40 cellular contexts compared by ENCODE assay signal in the genomic region with DNA sequence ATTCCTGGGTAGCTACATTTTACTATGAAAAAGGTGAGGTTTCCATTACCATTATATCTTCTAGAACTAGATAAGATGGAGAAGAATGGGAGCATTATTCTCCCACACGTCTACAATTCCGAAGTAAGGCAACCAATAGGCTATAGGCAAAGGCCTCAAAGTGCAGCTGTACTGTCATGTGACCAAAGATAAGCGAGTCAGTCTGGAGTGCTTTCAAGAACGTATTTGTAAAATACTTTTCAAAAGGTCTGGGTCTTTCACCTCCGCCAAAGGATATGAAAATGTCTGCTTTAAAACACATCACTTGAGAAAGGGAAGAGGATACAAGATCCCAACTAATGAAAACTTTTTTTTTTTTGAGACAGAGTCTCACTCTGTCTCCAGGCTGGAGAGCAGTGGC. TPM values are rescaled to one million over a fixed set of nuclear protein-coding genes. Genes with fewer than 3 reads are reported as not detected.
"Had no signal": no experiment of that assay in that cellular context is flagged by ENCODE, and none has a peak within 500 bp of the region (broad histone marks: within the 10 kb centered on the region; RNA-seq: fewer than 3 reads in every experiment).

No MANE protein-coding gene starts in this region.

- H3K27ac Mint-ChIP-seq: activated naive CD4-positive, alpha-beta T cell treated with anti-CD3 and anti-CD28 coated beads for 36 hours; activated naive CD4-positive, alpha-beta T cell treated with anti-CD3 and anti-CD28 coated beads, Interleukin-2, amount 10 ng/mL, durations not matched to agents 7 days and 5 days; activated naive CD4-positive, alpha-beta T cell treated with anti-CD3 and anti-CD28 coated beads, Interleukin-2, amount 50 U/mL, for 24 hours; activated naive CD4-positive, alpha-beta T cell treated with anti-CD3 and anti-CD28 coated beads, Interleukin-2, amount 50 U/mL, for 72 hours; activated naive CD8-positive, alpha-beta T cell; activated naive CD8-positive, alpha-beta T cell treated with anti-CD3 and anti-CD28 coated beads for 36 hours; activated naive CD8-positive, alpha-beta T cell treated with anti-CD3 and anti-CD28 coated beads, Interleukin-2, amount 10 ng/mL, durations not matched to agents 7 days and 5 days; activated naive CD8-positive, alpha-beta T cell treated with anti-CD3 and anti-CD28 coated beads, Interleukin-2, amount 50 U/mL, for 24 hours; activated T-cell treated with anti-CD3 and anti-CD28 coated beads, Interleukin-2, amount 50 U/mL, for 24 hours; activated T-cell treated with anti-CD3 and anti-CD28 coated beads, Interleukin-2, amount 50 U/mL, for 72 hours; activated T-helper 1 cell treated with anti-CD3 and anti-CD28 coated beads, Interleukin-12 subunit alpha, Interleukin-12 subunit beta, Interleukin-2, Interleukin-4 antibody, amounts not matched to agents 30 ng/mL and 10 ng/mL and 1 ng/mL, durations not matched to agents 14 hours and 24 hours and 36 hours; activated T-helper 17 cell treated with anti-CD3 and anti-CD28 coated beads, Interleukin-2, amount 50 U/mL, for 72 hours; activated T-helper 2 cell treated with anti-CD3 and anti-CD28 coated beads, Interferon-gamma antibody, Interleukin-2, Interleukin-4, amounts not matched to agents 10 μg/mL and 5 μg/mL and 100 μg/mL, durations not matched to agents 14 hours and 24 hours and 36 hours; brain had no signal

- FAIRE-seq: astrocyte, bronchial epithelial cell had no signal

- H3K4me3 Mint-ChIP-seq: activated naive CD4-positive, alpha-beta T cell treated with anti-CD3 and anti-CD28 coated beads for 36 hours; activated naive CD4-positive, alpha-beta T cell treated with anti-CD3 and anti-CD28 coated beads, Interleukin-2, amount 10 ng/mL, durations not matched to agents 7 days and 5 days; activated naive CD4-positive, alpha-beta T cell treated with anti-CD3 and anti-CD28 coated beads, Interleukin-2, amount 50 U/mL, for 24 hours; activated naive CD8-positive, alpha-beta T cell; activated naive CD8-positive, alpha-beta T cell treated with anti-CD3 and anti-CD28 coated beads for 36 hours; activated naive CD8-positive, alpha-beta T cell treated with anti-CD3 and anti-CD28 coated beads, Interleukin-2, amount 10 ng/mL, durations not matched to agents 7 days and 5 days; activated naive CD8-positive, alpha-beta T cell treated with anti-CD3 and anti-CD28 coated beads, Interleukin-2, amount 50 U/mL, for 24 hours; activated T-cell treated with anti-CD3 and anti-CD28 coated beads, Interleukin-2, amount 50 U/mL, for 24 hours; activated T-cell treated with anti-CD3 and anti-CD28 coated beads, Interleukin-2, amount 50 U/mL, for 4 hours; activated T-cell treated with anti-CD3 and anti-CD28 coated beads, Interleukin-2, amount 50 U/mL, for 72 hours; activated T-helper 1 cell treated with anti-CD3 and anti-CD28 coated beads, Interleukin-12 subunit alpha, Interleukin-12 subunit beta, Interleukin-2, Interleukin-4 antibody, amounts not matched to agents 30 ng/mL and 10 ng/mL and 1 ng/mL, durations not matched to agents 14 hours and 24 hours and 36 hours; activated T-helper 17 cell treated with anti-CD3 and anti-CD28 coated beads, Interleukin-2, amount 50 U/mL, for 72 hours; brain; central memory CD8-positive, alpha-beta T cell had no signal

- H3K9me3 ChIP-seq: adrenal gland, ascending aorta, body of pancreas, breast epithelium had no signal

- H3K4me1 ChIP-seq: breast epithelium had no signal

- H3K27me3 ChIP-seq: adrenal gland, ascending aorta, body of pancreas, brain microvascular endothelial cell, breast epithelium, cardiac muscle cell had no signal

- ATAC-seq: activated naive CD4-positive, alpha-beta T cell treated with anti-CD3 and anti-CD28 coated beads, Interleukin-2, amount 50 U/mL, for 72 hours; activated naive CD8-positive, alpha-beta T cell treated with anti-CD3 and anti-CD28 coated beads, Interleukin-2, amount 50 U/mL, for 24 hours; activated T-cell treated with anti-CD3 and anti-CD28 coated beads, Interleukin-2, amount 50 U/mL, for 4 hours; activated T-cell treated with anti-CD3 and anti-CD28 coated beads, Interleukin-2, amount 50 U/mL, for 72 hours; activated T-helper 17 cell treated with anti-CD3 and anti-CD28 coated beads, Interleukin-2, amount 50 U/mL, for 72 hours; body of pancreas had no signal

- H3K9me3 Mint-ChIP-seq: activated naive CD4-positive, alpha-beta T cell treated with anti-CD3 and anti-CD28 coated beads, Interleukin-2, amount 50 U/mL, for 24 hours; activated T-cell treated with anti-CD3 and anti-CD28 coated beads, Interleukin-2, amount 50 U/mL, for 72 hours; activated T-helper 17 cell treated with anti-CD3 and anti-CD28 coated beads, Interleukin-2, amount 50 U/mL, for 72 hours; central memory CD8-positive, alpha-beta T cell had no signal

- H3K27ac ChIP-seq: adrenal gland, ascending aorta, body of pancreas, brain microvascular endothelial cell, breast epithelium, cardiac muscle cell had no signal

- H3K27me3 Mint-ChIP-seq: activated naive CD4-positive, alpha-beta T cell treated with anti-CD3 and anti-CD28 coated beads, Interleukin-2, amount 10 ng/mL, durations not matched to agents 7 days and 5 days; activated naive CD4-positive, alpha-beta T cell treated with anti-CD3 and anti-CD28 coated beads, Interleukin-2, amount 50 U/mL, for 24 hours; activated naive CD8-positive, alpha-beta T cell; activated naive CD8-positive, alpha-beta T cell treated with anti-CD3 and anti-CD28 coated beads for 36 hours; activated naive CD8-positive, alpha-beta T cell treated with anti-CD3 and anti-CD28 coated beads, Interleukin-2, amount 10 ng/mL, durations not matched to agents 7 days and 5 days; activated naive CD8-positive, alpha-beta T cell treated with anti-CD3 and anti-CD28 coated beads, Interleukin-2, amount 50 U/mL, for 24 hours; activated T-cell treated with anti-CD3 and anti-CD28 coated beads, Interleukin-2, amount 50 U/mL, for 24 hours; activated T-helper 17 cell treated with anti-CD3 and anti-CD28 coated beads, Interleukin-2, amount 50 U/mL, for 72 hours; brain; central memory CD8-positive, alpha-beta T cell had no signal

- DNase-seq: activated effector memory CD4-positive, alpha-beta T cell treated with anti-CD3 and anti-CD28 coated beads, Interleukin-2, amount 50 U/mL, for 16 hours; activated effector memory CD4-positive, alpha-beta T cell treated with Interleukin-2 at 50 U/mL for 16 hours; activated gamma-delta T cell; activated gamma-delta T cell treated with Interleukin-2 at 50 U/mL for 16 hours; activated naive CD4-positive, alpha-beta T cell; activated naive CD4-positive, alpha-beta T cell treated with anti-CD3 and anti-CD28 coated beads for 36 hours; activated naive CD4-positive, alpha-beta T cell treated with anti-CD3 and anti-CD28 coated beads, Interleukin-2, amount 10 ng/mL, durations not matched to agents 7 days and 5 days; activated naive CD4-positive, alpha-beta T cell treated with anti-CD3 and anti-CD28 coated beads, Interleukin-2, amount 50 U/mL, for 16 hours; activated naive CD4-positive, alpha-beta T cell treated with Interleukin-2 at 50 U/mL for 16 hours; activated naive CD8-positive, alpha-beta T cell treated with anti-CD3 and anti-CD28 coated beads for 36 hours; activated naive CD8-positive, alpha-beta T cell treated with anti-CD3 and anti-CD28 coated beads, Interleukin-2, amount 10 ng/mL, durations not matched to agents 7 days and 5 days; activated naive CD8-positive, alpha-beta T cell treated with anti-CD3 and anti-CD28 coated beads, Interleukin-2, amount 50 U/mL, for 24 hours; activated T-cell treated with anti-CD3 and anti-CD28 coated beads, Interleukin-2, amount 50 U/mL, for 1 hour; activated T-cell treated with anti-CD3 and anti-CD28 coated beads, Interleukin-2, amount 50 U/mL, for 24 hours; activated T-cell treated with anti-CD3 and anti-CD28 coated beads, Interleukin-2, amount 50 U/mL, for 4 hours; activated T-cell treated with anti-CD3 and anti-CD28 coated beads, Interleukin-2, amount 50 U/mL, for 48 hours; activated T-cell treated with anti-CD3 and anti-CD28 coated beads, Interleukin-2, amount 50 U/mL, for 72 hours; adrenal gland; amniotic stem cell; amygdala; anterior cingulate cortex; aorta; body of pancreas; brain microvascular endothelial cell; caudate nucleus; central memory CD4-positive, alpha-beta T cell; cerebellar nuclear complex had no signal

- H3K4me3 ChIP-seq: adrenal gland, ascending aorta, body of pancreas, breast epithelium, cardiac muscle cell had no signal

- H3K36me3 ChIP-seq: adrenal gland, brain microvascular endothelial cell, breast epithelium, cardiac muscle cell had no signal

RNA-seq across cellular contexts. Expression of gene PIERCE2, which starts 10.1 kb away (rescaled TPM):
- total RNA-seq: activated naive CD4-positive, alpha-beta T cell treated with anti-CD3 and anti-CD28 coated beads, Interleukin-2, amount 50 U/mL, for 72 hours; activated naive CD8-positive, alpha-beta T cell treated with anti-CD3 and anti-CD28 coated beads, Interleukin-2, amount 10 ng/mL, durations not matched to agents 7 days and 5 days; activated T-helper 1 cell treated with anti-CD3 and anti-CD28 coated beads, Interleukin-12 subunit alpha, Interleukin-12 subunit beta, Interleukin-2, Interleukin-4 antibody, amounts not matched to agents 30 ng/mL and 10 ng/mL and 1 ng/mL, durations not matched to agents 14 hours and 24 hours and 36 hours; activated T-helper 17 cell treated with anti-CD3 and anti-CD28 coated beads, Interleukin-2, amount 50 U/mL, for 72 hours; activated T-helper 2 cell treated with anti-CD3 and anti-CD28 coated beads, Interferon-gamma antibody, Interleukin-2, Interleukin-4, amounts not matched to agents 10 μg/mL and 5 μg/mL and 100 μg/mL, durations not matched to agents 14 hours and 24 hours and 36 hours; ascending aorta had no signal
